Comparison of ENCODE assay signal across 1 cellular context in the genomic region with DNA sequence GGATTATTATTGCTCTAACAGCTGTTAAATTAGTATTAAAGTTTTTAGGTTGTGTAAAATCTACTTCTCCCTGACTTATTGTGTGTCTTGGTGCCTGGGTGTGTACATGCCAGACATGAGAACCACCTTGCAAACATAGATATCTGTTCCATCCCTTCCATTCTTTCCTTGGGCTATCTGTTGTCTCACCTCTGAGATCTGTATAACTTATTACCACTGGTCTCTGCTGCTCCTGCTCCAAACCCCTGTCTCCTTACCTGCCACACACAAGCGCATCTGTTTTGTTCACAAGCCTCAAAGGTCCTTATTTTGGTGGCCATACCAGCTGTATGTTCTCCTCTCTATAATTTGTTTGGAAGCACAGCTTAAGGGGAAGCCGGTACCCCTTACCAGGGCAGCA.
TF ChIP-seq lines count a peak whose summit lies in the region.

No MANE protein-coding gene starts in this region.

TF ChIP-seq in HepG2, 621 proteins besides CTCF, POLR2A, EP300 and RAD21 (continued from another document):
- TF ChIP-seq SOX5 (CRISPR knock-in tag; IDR thresholded peaks at IDR 0.05; ENCODE audit: borderline replicate concordance) (no peak), SIN3B (IDR thresholded peaks at IDR 0.05; ENCODE audit: low read length) (no peak), SOX6 (IDR thresholded peaks at IDR 0.05) (no peak), SOX6 (CRISPR knock-in tag; IDR thresholded peaks at IDR 0.05) (0 out of 2 replicates have a peak, but pooled peaks have one; percentile 10), SMYD3 (CRISPR knock-in tag; IDR thresholded peaks at IDR 0.05) (no peak), EZH2 (conservative IDR thresholded peaks at IDR 0.05; ENCODE audit: low read depth, low read length) (no peak), NFIB (CRISPR knock-in tag; IDR thresholded peaks at IDR 0.05; ENCODE audit: borderline replicate concordance) (no peak)
